In genomic region chr9:25964239-25964638, GRCh38 we compare ENCODE assay signal across 8 cellular contexts.
DNase-seq lines count a peak whose midpoint lies in the region; ATAC-seq and TF ChIP-seq lines count a peak whose summit lies in the region.

No MANE protein-coding gene starts in this region.

- H3K27me3 ChIP-seq in H7 (ENCODE audit: control insufficient read depth, insufficient read depth, low read length) = no peaks in the 10 kb centered on the region
- H3K27me3 ChIP-seq in adrenal gland = no peaks in the 10 kb centered on the region

- 31 to 47% (median 38%) methylated on average over 3 of the region's 3 CpGs for WGBS in adrenal gland, 4 donors

- H3K4me3 ChIP-seq in H7 (ENCODE audit: insufficient read depth, low read depth, low read length) (no peak overlapping the region), adrenal gland (no peak overlapping the region)

- TF ChIP-seq CTCF in adrenal gland (IDR thresholded peaks at IDR 0.05) = peak; percentile 34 to 76 (median 64)

- H3K4me1 ChIP-seq in adrenal gland (replicated peaks in 1 of 2) = no peaks in the 10 kb centered on the region

- no peak for TF ChIP-seq POLR2A in adrenal gland (IDR thresholded peaks at IDR 0.05)

- no peak for ATAC-seq in HG03159 (IDR thresholded peaks at IDR 0.05; ENCODE audit: unreplicated experiment)

- no peaks in the 10 kb centered on the region for H3K9me3 ChIP-seq in adrenal gland (replicated peaks in 1 of 3)

- H3K27ac ChIP-seq in adrenal gland = no peak overlapping the region

- peak; percentile 71 for DNase-seq in DMS53 treated with DMSO at 0.1 percent for 48 hours (lab: John Stamatoyannopoulos, UW; ENCODE audit: unreplicated experiment)
- peak; percentile 46 for DNase-seq in H7
- peak; percentile 8 to 21 for DNase-seq in NCI-H1930 (lab: John Stamatoyannopoulos, UW)
- peak; percentile 37 to 72 (median 61) for DNase-seq in adrenal gland
- DNase-seq in kidney glomerular epithelial cell (lab: John Stamatoyannopoulos, UW) = peak; percentile 77
- no peak for DNase-seq in NCI-H2107 treated with DMSO at 0.1 percent for 48 hours (lab: John Stamatoyannopoulos, UW; ENCODE audit: unreplicated experiment)
- no peak for DNase-seq in stimulated activated naive CD4-positive, alpha-beta T cell (lab: John Stamatoyannopoulos, UW)

- H3K36me3 ChIP-seq in H7 (replicated peaks; ENCODE audit: control insufficient read depth, insufficient read depth, low read length) (no peaks in the 10 kb centered on the region), adrenal gland (replicated peaks in 1 of 2) (no peaks in the 10 kb centered on the region)

- intact Hi-C loops in adrenal gland (cut with DNase I) = loop anchor here (5.0 to 10.0 kb wide), 2 partner anchors 361 to 363 kb away; no protein-coding TSS in a partner anchor

Comparison
In these comparisons a context has a peak if more than half of its experiments do, and no peak if none do; other contexts are left out.
1. DNase-seq: peak in DMS53 treated with DMSO at 0.1 percent for 48 hours (single experiment), H7 (single experiment), NCI-H1930 (2 of 2), adrenal gland (7 of 7) and kidney glomerular epithelial cell (single experiment); none in NCI-H2107 treated with DMSO at 0.1 percent for 48 hours (single experiment) and stimulated activated naive CD4-positive, alpha-beta T cell (0 of 6).